Comparison of ENCODE assay signal across 24 cellular contexts in the genomic region with DNA sequence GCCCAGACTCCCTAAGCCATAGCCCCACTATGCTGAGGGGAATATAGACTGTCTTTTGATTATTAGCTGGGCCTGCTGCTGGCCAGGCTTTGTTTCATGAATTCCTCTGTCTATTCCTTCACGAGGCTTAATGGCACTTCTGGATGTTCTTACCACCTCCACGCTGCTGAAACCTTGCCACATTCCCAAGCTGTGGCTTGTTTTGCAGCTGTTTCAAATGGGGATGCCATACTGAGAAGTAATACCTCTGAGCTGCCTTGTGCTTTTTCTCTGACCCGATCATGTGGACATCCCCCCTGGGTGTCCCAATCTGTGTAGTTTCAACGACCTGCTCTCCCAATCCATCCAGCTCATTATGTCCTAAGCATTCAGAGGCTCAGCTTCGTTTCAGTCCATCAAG.
"Had no signal": no experiment of that assay in that cellular context is flagged by ENCODE, and none has a peak within 500 bp of the region (broad histone marks: within the 10 kb centered on the region; RNA-seq: fewer than 3 reads in every experiment).

No MANE protein-coding gene starts in this region.

- H3K4me1 ChIP-seq: lower lobe of right lung, psoas muscle, sigmoid colon, suprapubic skin, transverse colon, upper lobe of right lung had no signal

- H3K9me3 Mint-ChIP-seq: immature natural killer cell; stimulated activated naive CD8-positive, alpha-beta T cell treated with anti-CD3 and anti-CD28 coated beads, Interleukin-15, Interleukin-2, amounts not matched to agents 100 ng/mL and 50 ng/mL, for 24 hours had no signal

- H3K27me3 Mint-ChIP-seq: natural killer cell treated with Interleukin-12 subunit alpha and Interleukin-12 subunit beta and Interleukin-15 and Interleukin-18, amount 100 ng/mL, for 72 hours; stimulated activated naive CD8-positive, alpha-beta T cell treated with anti-CD3 and anti-CD28 coated beads, Interleukin-15, Interleukin-2, amounts not matched to agents 100 ng/mL and 50 ng/mL, for 24 hours had no signal

- H3K27ac Mint-ChIP-seq: natural killer cell treated with Interleukin-12 subunit alpha and Interleukin-12 subunit beta and Interleukin-15 and Interleukin-18, amount 100 ng/mL, for 72 hours; stimulated activated naive B cell treated with anti-CD40 and anti-IgM and Interleukin-4, amounts not matched to agents 10 μg/mL and 1 μg/mL and 100 μg/mL, for 72 hours; stimulated activated naive CD8-positive, alpha-beta T cell treated with anti-CD3 and anti-CD28 coated beads, Interleukin-15, Interleukin-2, amounts not matched to agents 100 ng/mL and 50 ng/mL, for 24 hours had no signal

- H3K4me3 ChIP-seq: dorsolateral prefrontal cortex, lower lobe of right lung, psoas muscle, sigmoid colon, skin epidermis, suprapubic skin, transverse colon, upper lobe of right lung, uterus had no signal

- DNase-seq: dorsolateral prefrontal cortex; effector CD4-positive, alpha-beta T cell; hypothalamus; immature natural killer cell; islet precursor cell; kidney glomerular epithelial cell; left ventricle myocardium superior; lower lobe of right lung; naive B cell; nucleus accumbens; psoas muscle; right cardiac atrium; sigmoid colon; stimulated activated CD4-positive, alpha-beta T cell treated with anti-CD3 and anti-CD28 coated beads, Interleukin-15, amount 100 ng/mL, for 24 hours; stimulated activated CD4-positive, alpha-beta T cell treated with anti-CD3 and anti-CD28 coated beads, Interleukin-2, amount 100 ng/mL, for 48 hours; stimulated activated naive B cell treated with anti-CD40 and anti-IgM and Interleukin-4, amounts not matched to agents 10 μg/mL and 1 μg/mL and 100 μg/mL, for 72 hours; transverse colon; upper lobe of right lung; uterus had no signal

- H3K27me3 ChIP-seq: sigmoid colon, suprapubic skin, transverse colon, upper lobe of right lung, uterus had no signal

- H3K36me3 ChIP-seq: lower lobe of right lung, sigmoid colon, suprapubic skin, transverse colon, upper lobe of right lung, uterus had no signal

- H3K27ac ChIP-seq: dorsolateral prefrontal cortex, lower lobe of right lung, psoas muscle, sigmoid colon, skin epidermis, suprapubic skin, transverse colon, upper lobe of right lung, uterus had no signal

- H3K9me3 ChIP-seq: lower lobe of right lung, psoas muscle, sigmoid colon, suprapubic skin, transverse colon, upper lobe of right lung, uterus had no signal

- H3K4me3 Mint-ChIP-seq: naive B cell; natural killer cell treated with Interleukin-12 subunit alpha and Interleukin-12 subunit beta and Interleukin-15 and Interleukin-18, amount 100 ng/mL, for 72 hours; neural crest cell; stimulated activated naive B cell treated with anti-CD40 and anti-IgM and Interleukin-4, amounts not matched to agents 10 μg/mL and 1 μg/mL and 100 μg/mL, for 72 hours; stimulated activated naive CD8-positive, alpha-beta T cell treated with anti-CD3 and anti-CD28 coated beads, Interleukin-15, Interleukin-2, amounts not matched to agents 100 ng/mL and 50 ng/mL, for 24 hours had no signal

- H3K36me3 Mint-ChIP-seq: immature natural killer cell; naive B cell; natural killer cell treated with Interleukin-12 subunit alpha and Interleukin-12 subunit beta and Interleukin-15 and Interleukin-18, amount 100 ng/mL, for 72 hours; stimulated activated naive B cell treated with anti-CD40 and anti-IgM and Interleukin-4, amounts not matched to agents 10 μg/mL and 1 μg/mL and 100 μg/mL, for 72 hours had no signal
